ENCODE assay signal across 25 cellular contexts in the genomic region with DNA sequence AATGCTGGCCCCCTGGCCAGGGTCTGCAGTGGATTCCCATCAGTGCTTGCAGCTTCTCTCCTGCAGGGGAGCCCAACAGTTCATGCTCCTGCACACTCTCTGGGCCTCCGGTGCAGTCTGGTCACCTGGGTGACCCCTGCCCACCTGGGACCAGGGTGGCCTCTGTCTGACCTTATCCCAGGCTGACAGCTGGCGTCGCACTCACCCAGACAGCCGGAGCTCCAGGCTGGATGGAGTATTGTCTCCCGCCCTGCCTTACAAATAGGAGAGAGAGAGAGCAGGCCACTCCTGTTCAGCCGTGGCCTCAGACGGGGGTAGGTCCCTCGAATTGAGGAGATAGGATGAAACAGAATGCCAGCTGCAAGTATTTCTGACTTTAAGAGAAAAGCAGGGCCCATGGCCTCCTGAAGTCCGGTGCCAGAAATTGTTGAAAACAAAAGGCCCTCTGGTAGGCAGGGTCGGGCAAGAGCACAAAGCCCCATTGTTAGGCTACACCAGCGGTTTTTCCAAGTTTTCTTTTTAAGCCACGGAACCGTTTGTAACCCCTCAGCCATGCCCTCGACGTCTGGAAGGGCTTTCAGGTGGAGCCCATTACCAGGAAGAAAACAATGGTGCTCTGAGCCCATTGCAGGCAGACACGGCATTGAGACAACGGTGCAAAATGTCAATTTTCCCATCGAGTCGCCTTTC.
A peak's percentile ranks its signal among the peaks of the same experiment; 100 is the strongest.
DNase-seq lines count a peak whose midpoint lies in the region; ATAC-seq, FAIRE-seq and TF ChIP-seq lines count a peak whose summit lies in the region.
"Had no signal": no experiment of that assay in that cellular context is flagged by ENCODE, and none has a peak within 500 bp of the region (broad histone marks: within the 10 kb centered on the region; RNA-seq: fewer than 3 reads in every experiment).

No MANE protein-coding gene starts in this region.

- H3K4me3 ChIP-seq in breast epithelium (peak overlapping the region in 1 of 3 donors; percentile 29), dorsolateral prefrontal cortex (peak overlapping the region in 56 of 59 donors; percentile 0 to 65 (median 40)), upper lobe of right lung (no peak overlapping the region)
- H3K4me3 ChIP-seq: BLaER1 treated with 17β-estradiol and CSF1 and Interleukin-3, amounts not matched to agents 10 nM and 100 nM; heart left ventricle; pancreas; spleen; upper lobe of left lung had no signal

- no peak overlapping the region for H3K4me3 Mint-ChIP-seq in MCF 10A (ENCODE audit: unreplicated experiment)
- H3K4me3 Mint-ChIP-seq: activated CD8-positive, alpha-beta memory T cell treated with anti-CD3 and anti-CD28 coated beads, Interleukin-2, amount 10 ng/mL, durations not matched to agents 7 days and 5 days; dendritic cell treated with granulocyte-macrophage colony-stimulating factor and Interleukin-4, amounts not matched to agents 40 ng/mL and 50 ng/mL, for 4 days had no signal

- no peak for TF ChIP-seq POLR2A in breast epithelium (IDR thresholded peaks at IDR 0.05)

- ATAC-seq in upper lobe of right lung (peak; percentile 36), GM18867 (IDR thresholded peaks at IDR 0.05; ENCODE audit: unreplicated experiment) (no peak)
- ATAC-seq: activated CD8-positive, alpha-beta memory T cell treated with anti-CD3 and anti-CD28 coated beads, Interleukin-2, amount 10 ng/mL, durations not matched to agents 7 days and 5 days; esophagus mucosa; heart left ventricle had no signal

- no peaks in the 10 kb centered on the region for H3K27me3 Mint-ChIP-seq in MCF 10A (ENCODE audit: insufficient read depth, unreplicated experiment)
- H3K27me3 Mint-ChIP-seq: activated CD8-positive, alpha-beta memory T cell treated with anti-CD3 and anti-CD28 coated beads, Interleukin-2, amount 10 ng/mL, durations not matched to agents 7 days and 5 days; dendritic cell treated with granulocyte-macrophage colony-stimulating factor and Interleukin-4, amounts not matched to agents 40 ng/mL and 50 ng/mL, for 4 days had no signal

- no peaks in the 10 kb centered on the region for H3K9me3 Mint-ChIP-seq in MCF 10A (ENCODE audit: unreplicated experiment)
- H3K9me3 Mint-ChIP-seq: dendritic cell treated with granulocyte-macrophage colony-stimulating factor and Interleukin-4, amounts not matched to agents 40 ng/mL and 50 ng/mL, for 4 days had no signal

- H3K27ac Mint-ChIP-seq in MCF 10A (ENCODE audit: low read depth, unreplicated experiment), result no peak overlapping the region
- H3K27ac Mint-ChIP-seq: activated CD8-positive, alpha-beta memory T cell treated with anti-CD3 and anti-CD28 coated beads, Interleukin-2, amount 10 ng/mL, durations not matched to agents 7 days and 5 days; dendritic cell treated with granulocyte-macrophage colony-stimulating factor and Interleukin-4, amounts not matched to agents 40 ng/mL and 50 ng/mL, for 4 days had no signal

- H3K36me3 ChIP-seq in breast epithelium (no peaks in the 10 kb centered on the region), upper lobe of right lung (no peaks in the 10 kb centered on the region)
- H3K36me3 ChIP-seq: BLaER1 treated with 17β-estradiol and CSF1 and Interleukin-3, amounts not matched to agents 10 nM and 100 nM; heart left ventricle; pancreas; spleen; upper lobe of left lung had no signal

- no peaks in the 10 kb centered on the region for H3K36me3 Mint-ChIP-seq in MCF 10A (ENCODE audit: insufficient read depth, unreplicated experiment)
- H3K36me3 Mint-ChIP-seq: activated CD8-positive, alpha-beta memory T cell treated with anti-CD3 and anti-CD28 coated beads, Interleukin-2, amount 10 ng/mL, durations not matched to agents 7 days and 5 days had no signal

- FAIRE-seq in D721Med (lab: Jason Lieb, UNC), result no peak
- FAIRE-seq: GM18507, kidney, pancreas had no signal

- CTCF ChIA-PET in MCF 10A (lab: Yijun Ruan, JAX), result interaction anchor here (2.2 kb wide), 1 partner anchor 8 kb away, joined by 6 read pairs; no protein-coding TSS in a partner anchor

- intact Hi-C loops in breast epithelium (cut with DNase I; ENCODE audit: low total_unique reads) (no loop called here), MCF 10A (cut with micrococcal nuclease) (no loop called here), dorsolateral prefrontal cortex (cut with DNase I) (loop anchor here in 1 of 2 donors (2.0 kb wide), 1 partner anchor 40 kb away; no protein-coding TSS in a partner anchor), upper lobe of right lung (cut with DNase I) (no loop called here)

- no TSS peak for BruUV-seq in MCF 10A (replicated peaks; lab: Mats Ljungman, UMichigan)

- H3K27ac ChIP-seq in breast epithelium (peak overlapping the region; percentile 68 to 73), dorsolateral prefrontal cortex (peak overlapping the region in 58 of 59 donors; percentile 19 to 96 (median 85)), upper lobe of right lung (no peak overlapping the region)
- H3K27ac ChIP-seq: BLaER1 treated with 17β-estradiol and CSF1 and Interleukin-3, amounts not matched to agents 10 nM and 100 nM; heart left ventricle; pancreas; spleen; upper lobe of left lung had no signal

- H3K27me3 ChIP-seq in breast epithelium (no peaks in the 10 kb centered on the region), dorsolateral prefrontal cortex (peaks cover 0 to 4% (median 0%) of the 10 kb centered on the region in 45 donors), upper lobe of right lung (no peaks in the 10 kb centered on the region)
- H3K27me3 ChIP-seq: BLaER1 treated with 17β-estradiol and CSF1 and Interleukin-3, amounts not matched to agents 10 nM and 100 nM; heart left ventricle; pancreas; spleen; upper lobe of left lung had no signal

- no peaks in the 10 kb centered on the region for H3K4me1 Mint-ChIP-seq in MCF 10A (ENCODE audit: insufficient read depth, unreplicated experiment)
- H3K4me1 Mint-ChIP-seq: activated CD8-positive, alpha-beta memory T cell treated with anti-CD3 and anti-CD28 coated beads, Interleukin-2, amount 10 ng/mL, durations not matched to agents 7 days and 5 days had no signal

- peak in 1 of 2 donors; percentile 26 for DNase-seq in breast epithelium (ENCODE audit: low spot score in 2 of 2)
- DNase-seq in MCF 10A (ENCODE audit: unreplicated experiment), result no peak
- peak in 7 of 10 donors; percentile 10 to 64 (median 50) for DNase-seq in dorsolateral prefrontal cortex
- DNase-seq in medulla oblongata (ENCODE audit: extremely low spot score), result peak; percentile 77
- no peak for DNase-seq in upper lobe of right lung
- no peak for DNase-seq in NCI-H2107 treated with DMSO at 0.1 percent for 48 hours (lab: John Stamatoyannopoulos, UW; ENCODE audit: unreplicated experiment)
- DNase-seq in D721Med (ENCODE audit: insufficient read length, low spot score), result no peak
- DNase-seq: 8988T; activated CD4-positive, CD25-positive, alpha-beta regulatory T cell treated with anti-CD3 and anti-CD28 coated beads, Interleukin-2, amount 50 U/mL, for 72 hours; activated CD8-positive, alpha-beta memory T cell treated with anti-CD3 and anti-CD28 coated beads, Interleukin-2, amount 10 ng/mL, durations not matched to agents 7 days and 5 days; activated effector memory CD4-positive, alpha-beta T cell treated with anti-CD3 and anti-CD28 coated beads, Interleukin-2, amount 50 U/mL, for 16 hours; aorta; DMS53; heart left ventricle; kidney; MV-4-11; NCI-H2171; pancreas; spleen had no signal

- TF ChIP-seq CTCF in breast epithelium (IDR thresholded peaks at IDR 0.05), result no peak
- no peak for TF ChIP-seq CTCF in MCF 10A (IDR thresholded peaks at IDR 0.05; ENCODE audit: unreplicated experiment)
- peak in 28 of 56 donors; percentile 9 to 55 (median 22) for TF ChIP-seq CTCF in dorsolateral prefrontal cortex (IDR thresholded peaks at IDR 0.05 in 54 of 56, conservative IDR thresholded peaks at IDR 0.05 in 2 of 56; ENCODE audit: low read depth in 1 of 56, partially characterized antibody in 56 of 56)
- no peak for TF ChIP-seq CTCF in upper lobe of right lung (IDR thresholded peaks at IDR 0.05)
- no peak for TF ChIP-seq CTCF in D721Med (IDR thresholded peaks at IDR 0.05; ENCODE audit: insufficient read depth, missing control alignments)

- POLR2A ChIA-PET in MCF 10A (lab: Yijun Ruan, JAX), result no interaction called here

- H3K9me3 ChIP-seq in breast epithelium (peaks cover 0 to 3% of the 10 kb centered on the region in 2 donors), upper lobe of right lung (no peaks in the 10 kb centered on the region)
- H3K9me3 ChIP-seq: BLaER1 treated with 17β-estradiol and CSF1 and Interleukin-3, amounts not matched to agents 10 nM and 100 nM; pancreas; spleen; upper lobe of left lung had no signal

- H3K4me1 ChIP-seq in breast epithelium (no peaks in the 10 kb centered on the region), upper lobe of right lung (no peaks in the 10 kb centered on the region)
- H3K4me1 ChIP-seq: heart left ventricle, pancreas, spleen, upper lobe of left lung had no signal

Comparison
In these comparisons a context has a peak if more than half of its experiments do, and no peak if none do; other contexts are left out.
1. DNase-seq: peak in dorsolateral prefrontal cortex (7 of 10) and medulla oblongata (single experiment); none in MCF 10A (single experiment), upper lobe of right lung (single experiment), NCI-H2107 treated with DMSO at 0.1 percent for 48 hours (single experiment) and D721Med (single experiment).